Comparison of ENCODE assay signal across 8 cellular contexts in the genomic region with DNA sequence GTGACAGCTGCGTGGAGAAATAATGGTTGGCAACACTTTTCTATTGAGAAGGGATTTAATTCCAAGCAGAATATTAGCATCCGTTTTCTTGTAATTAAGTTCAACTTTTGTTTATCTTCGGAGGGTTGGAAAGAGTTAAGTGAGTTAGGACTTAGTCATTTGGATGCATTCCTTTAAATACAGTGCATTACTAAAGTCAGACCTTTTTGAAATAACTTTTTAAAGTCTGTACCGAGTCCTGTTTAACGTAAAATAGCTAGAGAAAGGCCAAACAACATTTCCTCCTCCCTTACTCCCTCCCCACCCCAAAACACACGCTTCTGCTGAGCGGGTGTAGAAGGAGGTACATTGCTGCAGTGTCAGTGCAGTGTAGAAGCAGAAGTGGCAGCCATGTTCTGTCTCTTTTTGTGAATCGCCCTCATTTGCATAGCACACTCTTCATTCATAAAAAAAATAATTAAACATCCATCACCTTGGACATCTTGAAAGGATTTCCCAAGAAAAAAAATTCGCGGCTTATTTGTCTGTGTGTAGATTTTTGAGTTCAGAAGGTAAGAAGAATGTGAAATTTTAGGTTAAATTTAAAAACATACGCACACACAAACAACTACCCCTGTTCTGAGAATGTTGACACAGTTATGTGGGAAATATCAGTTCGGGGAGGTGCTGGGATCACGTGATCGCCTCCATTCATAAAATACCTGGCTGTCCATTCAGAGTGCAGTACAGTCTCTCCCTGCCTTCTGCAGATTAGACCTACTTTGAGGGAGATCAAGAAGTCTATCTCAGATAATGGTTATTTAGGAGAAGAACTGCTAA. TPM values are rescaled to one million over a fixed set of nuclear protein-coding genes. Genes with fewer than 3 reads are reported as not detected.
DNase-seq lines count a peak whose midpoint lies in the region; ATAC-seq, FAIRE-seq and TF ChIP-seq lines count a peak whose summit lies in the region.

No MANE protein-coding gene starts in this region.

- H3K9ac ChIP-seq in ES-I3 (ENCODE audit: low read depth, low read length) (peak overlapping the region; percentile 83), KMS-11 (peak overlapping the region; percentile 82; the same call in 1 of the 2 replicates), kidney (ENCODE audit: low read length in 2 of 2) (peak overlapping the region; percentile 74 to 75)

- peak overlapping the region; percentile 87; the same call in 1 of the 2 replicates for H3K27ac ChIP-seq in KMS-11
- H3K27ac ChIP-seq in SJSA1: peak overlapping the region; percentile 89
- peak overlapping the region; percentile 32 for H3K27ac ChIP-seq in caudate nucleus (ENCODE audit: low read depth, low read length)
- H3K27ac ChIP-seq in kidney (ENCODE audit: low read depth in 2 of 2, low read length in 2 of 2): peak overlapping the region; percentile 52 to 66

- DNase-seq in SJSA1 (ENCODE audit: low read depth in 1 of 2, low spot score in 2 of 2) (peak in 1 of 2 experiments; percentile 64), caudate nucleus (lab: John Stamatoyannopoulos, UW) (peak in 38 of 61 donors; percentile 1 to 73 (median 28)), kidney (no peak)
- DNase-seq in stimulated activated CD4-positive, alpha-beta T cell treated with anti-CD3 and anti-CD28 coated beads, Interleukin-4, amount 100 ng/mL, for 24 hours: peak; percentile 8
- no peak for DNase-seq in activated CD8-positive, alpha-beta memory T cell treated with anti-CD3 and anti-CD28 coated beads, Interleukin-2, amount 50 U/mL, for 4 hours

- H3K27me3 ChIP-seq in KMS-11 (ENCODE audit: insufficient read depth, low read depth): no peaks in the 10 kb centered on the region
- H3K27me3 ChIP-seq in SJSA1 (replicated peaks): no peaks in the 10 kb centered on the region

- intact Hi-C loops in kidney (cut with DNase I): no loop called here

- peaks cover 13% of the 10 kb centered on the region; the same call in 1 of the 2 replicates for H4K20me1 ChIP-seq in KMS-11 (ENCODE audit: insufficient read depth)

- TF ChIP-seq CTCF in KMS-11 (conservative IDR thresholded peaks at IDR 0.05; ENCODE audit: low read depth, low read length) (no peak), kidney (IDR thresholded peaks at IDR 0.05; ENCODE audit: borderline replicate concordance, extremely low read depth, insufficient read depth) (no peak)

- H2AFZ ChIP-seq in KMS-11 (ENCODE audit: low read depth): no peak overlapping the region

- H3K36me3 ChIP-seq in ES-I3 (ENCODE audit: insufficient read depth, low read length) (no peaks in the 10 kb centered on the region), KMS-11 (ENCODE audit: insufficient read depth) (no peaks in the 10 kb centered on the region), SJSA1 (peaks cover 8% of the 10 kb centered on the region; the same call in 1 of the 2 replicates), kidney (ENCODE audit: control insufficient read depth in 1 of 2, insufficient read depth in 2 of 2, low read length in 2 of 2) (no peaks in the 10 kb centered on the region)

- H3K4me3 ChIP-seq in KMS-11 (IDR thresholded peaks at IDR 0.05; ENCODE audit: insufficient read depth, low read depth, low read length): no peak overlapping the region
- H3K4me3 ChIP-seq in SJSA1: peak overlapping the region; percentile 87
- peak overlapping the region; percentile 90 to 92 for H3K4me3 ChIP-seq in kidney (ENCODE audit: low read length in 2 of 2)

- H3K79me2 ChIP-seq in KMS-11 (ENCODE audit: insufficient read depth, low read depth): peaks cover 68% of the 10 kb centered on the region

- no peak for FAIRE-seq in kidney (lab: Jason Lieb, UNC)

- H3K9me3 ChIP-seq in ES-I3 (ENCODE audit: control insufficient read depth, insufficient read depth, low read length): no peaks in the 10 kb centered on the region
- H3K9me3 ChIP-seq in SJSA1 (replicated peaks): no peaks in the 10 kb centered on the region
- no peaks in the 10 kb centered on the region for H3K9me3 ChIP-seq in kidney (ENCODE audit: control insufficient read depth in 1 of 2, low read length in 2 of 2)

- ATAC-seq in GM21723 (IDR thresholded peaks at IDR 0.05; ENCODE audit: unreplicated experiment): peak; percentile 59

- H3K4me1 ChIP-seq in ES-I3 (ENCODE audit: insufficient read depth, low read length) (peaks cover 23% of the 10 kb centered on the region), KMS-11 (ENCODE audit: low read depth, poor library complexity, severe bottlenecking) (peaks cover 37% of the 10 kb centered on the region), SJSA1 (replicated peaks) (peaks cover 20% of the 10 kb centered on the region), kidney (ENCODE audit: control insufficient read depth in 1 of 2, insufficient read depth in 1 of 2, low read depth in 1 of 2, low read length in 2 of 2) (peaks cover 2 to 9% of the 10 kb centered on the region in 2 donors)

- H3K4me2 ChIP-seq in KMS-11: peak overlapping the region; percentile 69

RNA-seq across cellular contexts. Expression of gene SPRED1, which starts 1.6 kb away (rescaled TPM):
- 31.0 and 32.9 TPM in 2 replicates for total RNA-seq in SJSA1 (2014; rRNA removed; shearing (Covaris generic))
- total RNA-seq in kidney: 36.2 TPM
- 4.6 TPM for polyA plus RNA-seq in kidney (ENCODE audit: insufficient read depth, low read depth, low replicate concordance)

Comparison
In these comparisons a context has a peak if more than half of its experiments do, and no peak if none do; other contexts are left out.
1. H3K27ac ChIP-seq: peak in every context shown above with its lines; median percentile 89 in SJSA1; 87 in KMS-11; 59 in kidney; 32 in caudate nucleus.
2. DNase-seq: peak in caudate nucleus (38 of 61) and stimulated activated CD4-positive, alpha-beta T cell treated with anti-CD3 and anti-CD28 coated beads, Interleukin-4, amount 100 ng/mL, for 24 hours (single experiment); none in kidney (single experiment) and activated CD8-positive, alpha-beta memory T cell treated with anti-CD3 and anti-CD28 coated beads, Interleukin-2, amount 50 U/mL, for 4 hours (single experiment).
3. Peak in every context shown above with its lines, with median percentiles within 50 percentile points of each other: H3K9ac ChIP-seq.